Comparison of ENCODE assay signal across 8 cellular contexts in the genomic region with DNA sequence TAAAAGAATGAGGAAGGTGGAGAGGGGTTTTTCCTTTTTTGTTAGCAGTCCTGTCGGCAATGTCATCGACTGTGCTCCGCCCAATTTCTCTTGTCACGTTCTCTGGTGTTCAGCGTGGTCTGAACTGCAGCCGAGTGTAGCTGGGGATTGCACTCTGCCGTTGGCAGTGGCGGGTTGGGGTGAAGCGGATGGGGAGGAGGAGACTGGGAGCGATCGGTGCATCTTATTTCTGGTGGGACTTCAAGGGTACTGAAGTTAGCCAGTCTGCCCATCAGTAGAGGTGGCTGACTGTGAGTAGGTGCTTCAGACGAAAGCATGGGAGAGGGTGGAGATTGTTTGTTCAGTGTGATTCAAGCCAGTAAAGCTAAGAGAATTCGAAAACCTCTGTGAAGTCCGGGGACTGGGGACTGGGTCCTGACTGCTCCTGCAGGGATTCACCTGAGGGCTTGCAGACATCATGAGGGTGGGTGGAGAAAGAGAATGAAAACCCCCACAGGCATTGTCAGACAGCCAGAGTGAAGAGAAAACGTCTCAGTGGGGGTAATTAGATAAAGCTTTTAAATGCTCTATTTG. TPM values are rescaled to one million over a fixed set of nuclear protein-coding genes. Genes with fewer than 3 reads are reported as not detected.
DNase-seq lines count a peak whose midpoint lies in the region; ATAC-seq, FAIRE-seq and TF ChIP-seq lines count a peak whose summit lies in the region.

No MANE protein-coding gene starts in this region.

- H3K27me3 ChIP-seq in Loucy (ENCODE audit: insufficient read depth, low read length, poor library complexity, severe bottlenecking) (peaks cover 5% of the 10 kb centered on the region), left ventricle myocardium inferior (ENCODE audit: low read depth) (no peaks in the 10 kb centered on the region)

- ATAC-seq in GM18498 (IDR thresholded peaks at IDR 0.05; ENCODE audit: unreplicated experiment) = peak; percentile 34
- peak; percentile 41 for ATAC-seq in activated CD8-positive, alpha-beta T cell treated with anti-CD3 and anti-CD28 coated beads for 36 hours

- H3K36me3 ChIP-seq in Loucy (ENCODE audit: insufficient read depth, low read length) (no peaks in the 10 kb centered on the region), left ventricle myocardium inferior (no peaks in the 10 kb centered on the region)

- no peaks in the 10 kb centered on the region for H3K9me3 Mint-ChIP-seq in activated CD8-positive, alpha-beta T cell treated with anti-CD3 and anti-CD28 coated beads for 36 hours

- H3K27ac Mint-ChIP-seq in activated CD8-positive, alpha-beta T cell treated with anti-CD3 and anti-CD28 coated beads for 36 hours = peak overlapping the region; percentile 18

- H3K27me3 Mint-ChIP-seq in activated CD8-positive, alpha-beta T cell treated with anti-CD3 and anti-CD28 coated beads for 36 hours = no peaks in the 10 kb centered on the region

- peak overlapping the region; percentile 92 for H3K4me2 ChIP-seq in Loucy (ENCODE audit: low read depth, low read length, poor library complexity, severe bottlenecking)

- no peaks in the 10 kb centered on the region for H3K9me2 ChIP-seq in Loucy (replicated peaks; ENCODE audit: low read depth, low read length)

- 23 to 29% methylated on average over 15 of the region's 15 CpGs for WGBS in lower leg skin, 2 donors

- CTCF ChIA-PET in activated CD8-positive, alpha-beta T cell treated with anti-CD3 and anti-CD28 coated beads for 36 hours (lab: Charles Lee) = interaction anchor here (1.1 kb wide), 2 partner anchors 22 to 25 kb away, joined by 3 read pairs; no protein-coding TSS in a partner anchor

- H3K4me1 ChIP-seq in Loucy (ENCODE audit: insufficient read depth, low read length, poor library complexity, severe bottlenecking) (peaks cover 78% of the 10 kb centered on the region), left ventricle myocardium inferior (peaks cover 93% of the 10 kb centered on the region)

- peak overlapping the region; percentile 97 for H3K27ac ChIP-seq in left ventricle myocardium inferior (replicated peaks)

- H3K79me2 ChIP-seq in Loucy (ENCODE audit: insufficient read depth, low read length) = peaks cover 100% of the 10 kb centered on the region

- TF ChIP-seq POLR2A in lower leg skin (IDR thresholded peaks at IDR 0.05) = no peak

- peak overlapping the region; percentile 47 for H3K9ac ChIP-seq in Loucy (ENCODE audit: low read depth, low read length, poor library complexity, severe bottlenecking)

- H4K20me1 ChIP-seq in Loucy (ENCODE audit: insufficient read depth, low read length, poor library complexity, severe bottlenecking) = peaks cover 80% of the 10 kb centered on the region

- TF ChIP-seq CTCF in Loucy (conservative IDR thresholded peaks at IDR 0.05; ENCODE audit: low read length) = no peak
- no peak for TF ChIP-seq CTCF in activated CD8-positive, alpha-beta T cell treated with anti-CD3 and anti-CD28 coated beads for 36 hours (IDR thresholded peaks at IDR 0.05)
- TF ChIP-seq CTCF in left ventricle myocardium inferior (IDR thresholded peaks at IDR 0.05; ENCODE audit: borderline replicate concordance) = no peak
- TF ChIP-seq CTCF in lower leg skin (IDR thresholded peaks at IDR 0.05) = no peak

- peak overlapping the region; percentile 99 for H3K4me3 ChIP-seq in Loucy (ENCODE audit: low read length, poor library complexity, severe bottlenecking)
- H3K4me3 ChIP-seq in left ventricle myocardium inferior = peak overlapping the region; percentile 38
- H3K4me3 ChIP-seq in lower leg skin (ENCODE audit: low read depth, poor library complexity, severe bottlenecking) = no peak overlapping the region

- POLR2A ChIA-PET in activated CD8-positive, alpha-beta T cell treated with anti-CD3 and anti-CD28 coated beads for 36 hours (lab: Charles Lee) = interaction anchor here (1.6 to 1.8 kb wide), 2 partner anchors 17 to 54 kb away, joined by 3 to 5 read pairs; no protein-coding TSS in a partner anchor

- DNase-seq in activated CD8-positive, alpha-beta T cell treated with anti-CD3 and anti-CD28 coated beads for 36 hours = peak; percentile 67
- DNase-seq in left ventricle myocardium inferior (no peak), GOT3 (lab: John Stamatoyannopoulos, UW) (no peak), RCC 7860 (ENCODE audit: low spot score) (no peak), lower leg skin (ENCODE audit: low spot score in 2 of 2) (no peak)
- peak; percentile 21 to 45 for DNase-seq in stimulated activated CD4-positive, alpha-beta T cell treated with anti-CD3 and anti-CD28 coated beads, Interleukin-4, amount 100 ng/mL, for 4 hours

- peak overlapping the region; percentile 61 for H3K4me3 Mint-ChIP-seq in activated CD8-positive, alpha-beta T cell treated with anti-CD3 and anti-CD28 coated beads for 36 hours

- H3F3A ChIP-seq in Loucy (ENCODE audit: low read depth) = 0 out of 2 replicates have a peak, but pooled peaks cover 5% of the 10 kb centered on the region

- peaks cover 8% of the 10 kb centered on the region for H3K36me3 Mint-ChIP-seq in activated CD8-positive, alpha-beta T cell treated with anti-CD3 and anti-CD28 coated beads for 36 hours (ENCODE audit: low read depth)

- H3K9me3 ChIP-seq in Loucy (ENCODE audit: insufficient read depth, low read depth, low read length) = no peaks in the 10 kb centered on the region
- no peaks in the 10 kb centered on the region for H3K9me3 ChIP-seq in left ventricle myocardium inferior (replicated peaks)

- intact Hi-C loops in activated CD8-positive, alpha-beta T cell treated with anti-CD3 and anti-CD28 coated beads for 36 hours (cut with micrococcal nuclease) = no loop called here
- intact Hi-C loops in left ventricle myocardium inferior (cut with micrococcal nuclease) = no loop called here
- intact Hi-C loops in lower leg skin (cut with DNase I; ENCODE audit: low total_unique reads) = no loop called here

- H3K4me1 Mint-ChIP-seq in activated CD8-positive, alpha-beta T cell treated with anti-CD3 and anti-CD28 coated beads for 36 hours (ENCODE audit: low read depth) = peaks cover 71% of the 10 kb centered on the region

- no peak overlapping the region for H2AFZ ChIP-seq in Loucy (ENCODE audit: low read length)

- FAIRE-seq in RCC 7860 (lab: Jason Lieb, UNC) = no peak

RNA-seq across cellular contexts. Expression of a gene that starts 5.1 kb away (rescaled TPM):
- 10 to 100 TPM; 18.7 to 19.7 TPM for total RNA-seq in activated CD8-positive, alpha-beta T cell treated with anti-CD3 and anti-CD28 coated beads for 36 hours
- 33.3 TPM for total RNA-seq in left ventricle myocardium inferior
- 10 to 100 TPM; 40.8 to 68.6 (median 54.4) TPM for total RNA-seq in lower leg skin

Comparison
In these comparisons a context has a peak if more than half of its experiments do, and no peak if none do; other contexts are left out.
1. DNase-seq: peak in activated CD8-positive, alpha-beta T cell treated with anti-CD3 and anti-CD28 coated beads for 36 hours (single experiment) and stimulated activated CD4-positive, alpha-beta T cell treated with anti-CD3 and anti-CD28 coated beads, Interleukin-4, amount 100 ng/mL, for 4 hours (2 of 2); none in left ventricle myocardium inferior (single experiment), GOT3 (single experiment), RCC 7860 (single experiment) and lower leg skin (0 of 2).